21 cellular contexts compared by ENCODE assay signal in genomic region chr3:138460536-138461205, GRCh38. TPM values are rescaled to one million over a fixed set of nuclear protein-coding genes. Genes with fewer than 3 reads are reported as not detected.
"Had no signal": no experiment of that assay in that cellular context is flagged by ENCODE, and none has a peak within 500 bp of the region (broad histone marks: within the 10 kb centered on the region; RNA-seq: fewer than 3 reads in every experiment).

No MANE protein-coding gene starts in this region.

- H3K27ac Mint-ChIP-seq: activated naive CD4-positive, alpha-beta T cell treated with anti-CD3 and anti-CD28 coated beads, Interleukin-2, amount 50 U/mL, for 24 hours; activated T-helper 1 cell treated with anti-CD3 and anti-CD28 coated beads, Interleukin-12 subunit alpha, Interleukin-12 subunit beta, Interleukin-2, Interleukin-4 antibody, amounts not matched to agents 30 ng/mL and 10 ng/mL and 1 ng/mL, durations not matched to agents 14 hours and 24 hours and 36 hours; dendritic cell treated with granulocyte-macrophage colony-stimulating factor and Interleukin-4, amounts not matched to agents 40 ng/mL and 50 ng/mL, for 4 days; nephron; T-cell; T-helper 2 cell treated with Interferon-gamma antibody and Interleukin-4, amounts not matched to agents 5 μg/mL and 100 μg/mL, for 36 hours had no signal

- H3K36me3 Mint-ChIP-seq: activated naive CD4-positive, alpha-beta T cell treated with anti-CD3 and anti-CD28 coated beads, Interleukin-2, amount 50 U/mL, for 24 hours; T-cell had no signal

- H3K9me3 Mint-ChIP-seq: activated naive CD4-positive, alpha-beta T cell treated with anti-CD3 and anti-CD28 coated beads, Interleukin-2, amount 50 U/mL, for 24 hours; activated T-helper 1 cell treated with anti-CD3 and anti-CD28 coated beads, Interleukin-12 subunit alpha, Interleukin-12 subunit beta, Interleukin-2, Interleukin-4 antibody, amounts not matched to agents 30 ng/mL and 10 ng/mL and 1 ng/mL, durations not matched to agents 14 hours and 24 hours and 36 hours; dendritic cell treated with granulocyte-macrophage colony-stimulating factor and Interleukin-4, amounts not matched to agents 40 ng/mL and 50 ng/mL, for 4 days; nephron; T-cell; T-helper 2 cell treated with Interferon-gamma antibody and Interleukin-4, amounts not matched to agents 5 μg/mL and 100 μg/mL, for 36 hours had no signal

- H3K4me1 ChIP-seq: body of pancreas had no signal

- H3K4me3 Mint-ChIP-seq: activated naive CD4-positive, alpha-beta T cell treated with anti-CD3 and anti-CD28 coated beads, Interleukin-2, amount 50 U/mL, for 24 hours; activated T-helper 1 cell treated with anti-CD3 and anti-CD28 coated beads, Interleukin-12 subunit alpha, Interleukin-12 subunit beta, Interleukin-2, Interleukin-4 antibody, amounts not matched to agents 30 ng/mL and 10 ng/mL and 1 ng/mL, durations not matched to agents 14 hours and 24 hours and 36 hours; dendritic cell treated with granulocyte-macrophage colony-stimulating factor and Interleukin-4, amounts not matched to agents 40 ng/mL and 50 ng/mL, for 4 days; nephron; T-cell; T-helper 2 cell treated with Interferon-gamma antibody and Interleukin-4, amounts not matched to agents 5 μg/mL and 100 μg/mL, for 36 hours had no signal

- H3K27ac ChIP-seq: body of pancreas, cardiac muscle cell, heart left ventricle, sigmoid colon, VCaP had no signal

- H3K9me3 ChIP-seq: body of pancreas, heart left ventricle, sigmoid colon had no signal

- H3K27me3 ChIP-seq: body of pancreas, cardiac muscle cell, heart left ventricle, sigmoid colon had no signal

- DNase-seq: activated CD4-positive, CD25-positive, alpha-beta regulatory T cell treated with anti-CD3 and anti-CD28 coated beads, Interleukin-2, amount 50 U/mL, for 72 hours; activated gamma-delta T cell treated with Interleukin-2 at 50 U/mL for 16 hours; anterior cingulate cortex; effector CD4-positive, alpha-beta T cell; left colon; midbrain; sigmoid colon; stimulated activated CD4-positive, alpha-beta T cell treated with anti-CD3 and anti-CD28 coated beads, Interleukin-2, amount 100 ng/mL, for 48 hours; stimulated activated CD8-positive, alpha-beta memory T cell treated with anti-CD3 and anti-CD28 coated beads, Interleukin-4, amount 100 ng/mL, for 48 hours; stimulated activated naive CD4-positive, alpha-beta T cell; T-cell had no signal

- H3K36me3 ChIP-seq: cardiac muscle cell, heart left ventricle had no signal

- H3K27me3 Mint-ChIP-seq: dendritic cell treated with granulocyte-macrophage colony-stimulating factor and Interleukin-4, amounts not matched to agents 40 ng/mL and 50 ng/mL, for 4 days had no signal

- H3K4me3 ChIP-seq: body of pancreas, cardiac muscle cell, heart left ventricle, sigmoid colon had no signal

- ATAC-seq: body of pancreas, left colon, T-cell had no signal

RNA-seq across cellular contexts. Expression of gene ESYT3, which starts 26.3 kb away (rescaled TPM):
- total RNA-seq: lung microvascular endothelial cell had no signal
